Comparison of ENCODE assay signal across 1 cellular context in the genomic region with DNA sequence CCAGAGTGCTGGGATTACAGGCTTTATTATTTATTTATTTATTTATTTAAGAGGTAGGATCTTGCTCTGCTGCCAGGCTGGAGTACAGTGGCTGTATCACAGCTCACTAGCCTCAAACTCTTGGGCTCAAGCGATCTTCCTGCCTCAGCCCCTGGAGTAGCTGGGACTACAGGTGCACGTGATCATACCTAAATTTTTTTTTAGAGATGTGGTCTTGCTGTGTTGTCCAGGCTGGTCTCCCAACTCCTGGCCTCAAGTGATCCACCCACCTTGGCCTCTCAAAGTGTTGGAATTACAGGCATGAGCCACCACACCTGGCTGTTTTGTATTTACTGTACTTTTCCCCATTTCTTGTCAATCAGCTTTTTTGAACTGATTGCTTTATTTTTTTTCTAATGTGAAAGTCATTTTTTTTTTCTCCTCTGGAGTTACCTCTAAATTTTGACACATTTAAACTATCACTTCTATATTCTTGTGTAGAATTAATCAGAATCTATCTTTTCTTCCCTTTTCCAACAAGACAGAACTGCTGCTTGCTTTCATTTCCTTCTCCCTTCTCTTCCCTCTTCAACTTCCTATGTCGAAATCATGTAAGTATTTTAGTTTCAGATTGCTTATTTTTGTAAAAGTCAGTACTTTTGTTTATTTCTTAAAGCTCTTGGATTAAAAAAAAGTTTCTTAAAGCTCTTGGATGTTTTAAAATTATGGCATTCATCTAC.
TF ChIP-seq lines count a peak whose summit lies in the region.

No MANE protein-coding gene starts in this region.

TF ChIP-seq in liver, 16 proteins besides CTCF, POLR2A, EP300 and RAD21 (continued from another document):
- TF ChIP-seq, protein P1, sequence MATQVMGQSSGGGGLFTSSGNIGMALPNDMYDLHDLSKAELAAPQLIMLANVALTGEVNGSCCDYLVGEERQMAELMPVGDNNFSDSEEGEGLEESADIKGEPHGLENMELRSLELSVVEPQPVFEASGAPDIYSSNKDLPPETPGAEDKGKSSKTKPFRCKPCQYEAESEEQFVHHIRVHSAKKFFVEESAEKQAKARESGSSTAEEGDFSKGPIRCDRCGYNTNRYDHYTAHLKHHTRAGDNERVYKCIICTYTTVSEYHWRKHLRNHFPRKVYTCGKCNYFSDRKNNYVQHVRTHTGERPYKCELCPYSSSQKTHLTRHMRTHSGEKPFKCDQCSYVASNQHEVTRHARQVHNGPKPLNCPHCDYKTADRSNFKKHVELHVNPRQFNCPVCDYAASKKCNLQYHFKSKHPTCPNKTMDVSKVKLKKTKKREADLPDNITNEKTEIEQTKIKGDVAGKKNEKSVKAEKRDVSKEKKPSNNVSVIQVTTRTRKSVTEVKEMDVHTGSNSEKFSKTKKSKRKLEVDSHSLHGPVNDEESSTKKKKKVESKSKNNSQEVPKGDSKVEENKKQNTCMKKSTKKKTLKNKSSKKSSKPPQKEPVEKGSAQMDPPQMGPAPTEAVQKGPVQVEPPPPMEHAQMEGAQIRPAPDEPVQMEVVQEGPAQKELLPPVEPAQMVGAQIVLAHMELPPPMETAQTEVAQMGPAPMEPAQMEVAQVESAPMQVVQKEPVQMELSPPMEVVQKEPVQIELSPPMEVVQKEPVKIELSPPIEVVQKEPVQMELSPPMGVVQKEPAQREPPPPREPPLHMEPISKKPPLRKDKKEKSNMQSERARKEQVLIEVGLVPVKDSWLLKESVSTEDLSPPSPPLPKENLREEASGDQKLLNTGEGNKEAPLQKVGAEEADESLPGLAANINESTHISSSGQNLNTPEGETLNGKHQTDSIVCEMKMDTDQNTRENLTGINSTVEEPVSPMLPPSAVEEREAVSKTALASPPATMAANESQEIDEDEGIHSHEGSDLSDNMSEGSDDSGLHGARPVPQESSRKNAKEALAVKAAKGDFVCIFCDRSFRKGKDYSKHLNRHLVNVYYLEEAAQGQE (IDR thresholded peaks at IDR 0.05): no peak
- TF ChIP-seq, protein P2, sequence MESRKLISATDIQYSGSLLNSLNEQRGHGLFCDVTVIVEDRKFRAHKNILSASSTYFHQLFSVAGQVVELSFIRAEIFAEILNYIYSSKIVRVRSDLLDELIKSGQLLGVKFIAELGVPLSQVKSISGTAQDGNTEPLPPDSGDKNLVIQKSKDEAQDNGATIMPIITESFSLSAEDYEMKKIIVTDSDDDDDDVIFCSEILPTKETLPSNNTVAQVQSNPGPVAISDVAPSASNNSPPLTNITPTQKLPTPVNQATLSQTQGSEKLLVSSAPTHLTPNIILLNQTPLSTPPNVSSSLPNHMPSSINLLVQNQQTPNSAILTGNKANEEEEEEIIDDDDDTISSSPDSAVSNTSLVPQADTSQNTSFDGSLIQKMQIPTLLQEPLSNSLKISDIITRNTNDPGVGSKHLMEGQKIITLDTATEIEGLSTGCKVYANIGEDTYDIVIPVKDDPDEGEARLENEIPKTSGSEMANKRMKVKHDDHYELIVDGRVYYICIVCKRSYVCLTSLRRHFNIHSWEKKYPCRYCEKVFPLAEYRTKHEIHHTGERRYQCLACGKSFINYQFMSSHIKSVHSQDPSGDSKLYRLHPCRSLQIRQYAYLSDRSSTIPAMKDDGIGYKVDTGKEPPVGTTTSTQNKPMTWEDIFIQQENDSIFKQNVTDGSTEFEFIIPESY (IDR thresholded peaks at IDR 0.05): no peak
- no peak for TF ChIP-seq TAF1 (conservative IDR thresholded peaks at IDR 0.05)
